8 cellular contexts compared by ENCODE assay signal in the genomic region with DNA sequence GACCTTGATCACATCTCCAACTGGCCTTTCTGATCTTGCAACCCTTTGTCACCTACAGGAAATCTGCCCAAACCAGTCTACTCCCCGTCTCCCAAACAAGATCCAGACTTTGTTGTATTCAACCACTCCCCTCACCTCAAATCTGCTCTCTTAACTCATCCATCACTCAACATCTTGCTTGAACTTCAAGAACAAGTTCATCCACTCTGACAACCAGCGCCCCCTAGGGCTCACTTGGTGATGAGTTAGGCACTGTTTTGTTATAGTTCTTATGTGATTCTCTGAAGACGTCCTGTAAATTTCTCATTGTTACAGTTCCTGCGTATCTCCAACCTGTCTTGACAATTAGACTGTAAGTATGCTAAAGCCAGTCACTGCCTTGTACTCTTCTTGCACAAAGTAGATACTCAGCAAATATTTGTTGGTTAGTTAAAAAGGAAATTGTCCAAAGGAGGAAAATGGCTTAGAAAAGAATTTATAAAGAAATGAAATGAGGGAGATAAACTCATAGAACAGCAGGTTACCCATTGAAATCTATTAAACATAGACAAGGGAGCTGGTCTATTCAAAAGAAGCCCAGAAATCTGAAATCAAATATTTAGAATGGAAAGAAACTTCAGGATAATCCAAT. TPM values are rescaled to one million over a fixed set of nuclear protein-coding genes. Genes with fewer than 3 reads are reported as not detected.
DNase-seq lines count a peak whose midpoint lies in the region; ATAC-seq lines count a peak whose summit lies in the region.

No MANE protein-coding gene starts in this region.

- no peak overlapping the region for H3K4me3 Mint-ChIP-seq in activated T-cell treated with anti-CD3 and anti-CD28 coated beads, Interleukin-2, amount 50 U/mL, for 24 hours

- intact Hi-C loops in right cardiac atrium (cut with DNase I) = no loop called here

- H3K9me3 Mint-ChIP-seq in activated T-cell treated with anti-CD3 and anti-CD28 coated beads, Interleukin-2, amount 50 U/mL, for 24 hours = no peaks in the 10 kb centered on the region

- ATAC-seq in right cardiac atrium (no peak), HG03565 (IDR thresholded peaks at IDR 0.05; ENCODE audit: unreplicated experiment) (no peak), GM19395 (IDR thresholded peaks at IDR 0.05; ENCODE audit: unreplicated experiment) (no peak)

- H3K4me3 ChIP-seq in right cardiac atrium (ENCODE audit: low read length) = no peak overlapping the region

- H3K27me3 Mint-ChIP-seq in activated T-cell treated with anti-CD3 and anti-CD28 coated beads, Interleukin-2, amount 50 U/mL, for 24 hours = peaks cover 56% of the 10 kb centered on the region

- H3K36me3 Mint-ChIP-seq in activated T-cell treated with anti-CD3 and anti-CD28 coated beads, Interleukin-2, amount 50 U/mL, for 24 hours (ENCODE audit: low read depth) = no peaks in the 10 kb centered on the region

- H3K27me3 ChIP-seq in right cardiac atrium (ENCODE audit: control insufficient read depth, insufficient read depth) = no peaks in the 10 kb centered on the region

- WGBS in right cardiac atrium = 39% methylated on average over 4 of the region's 4 CpGs

- H3K9me3 ChIP-seq in right cardiac atrium (ENCODE audit: control insufficient read depth, low read length) = no peaks in the 10 kb centered on the region

- DNase-seq in ELF-1 (ENCODE audit: low read depth, low spot score) (peak; percentile 30), NCI-H82 treated with DMSO at 0.1 percent for 48 hours (lab: John Stamatoyannopoulos, UW; ENCODE audit: unreplicated experiment) (peak; percentile 2), right cardiac atrium (peak; percentile 40 to 73 (median 53)), NCI-H2029 (lab: John Stamatoyannopoulos, UW) (no peak)
- peak; percentile 63 for DNase-seq in activated T-cell treated with anti-CD3 and anti-CD28 coated beads, Interleukin-2, amount 50 U/mL, for 24 hours
- DNase-seq in stimulated activated CD4-positive, alpha-beta T cell treated with anti-CD3 and anti-CD28 coated beads, TNF-alpha, amount 100 ng/mL, for 24 hours (ENCODE audit: low read depth in 3 of 3) = peak; percentile 25 to 65 (median 38)

- H3K27ac Mint-ChIP-seq in activated T-cell treated with anti-CD3 and anti-CD28 coated beads, Interleukin-2, amount 50 U/mL, for 24 hours = no peak overlapping the region

- no peaks in the 10 kb centered on the region for H3K4me1 Mint-ChIP-seq in activated T-cell treated with anti-CD3 and anti-CD28 coated beads, Interleukin-2, amount 50 U/mL, for 24 hours (ENCODE audit: low read depth)

- no peak overlapping the region for H3K27ac ChIP-seq in right cardiac atrium (ENCODE audit: low read length)

- no peaks in the 10 kb centered on the region for H3K4me1 ChIP-seq in right cardiac atrium (ENCODE audit: control insufficient read depth, insufficient read depth, low read length)

RNA-seq across cellular contexts. Expression of gene FRMD4A, which starts 5.3 kb away (rescaled TPM):
- total RNA-seq in right cardiac atrium = 10 to 100 TPM; 16.8 to 30.3 (median 27.0) TPM
- 14.8 TPM for polyA plus RNA-seq in right cardiac atrium
